In the genomic region with DNA sequence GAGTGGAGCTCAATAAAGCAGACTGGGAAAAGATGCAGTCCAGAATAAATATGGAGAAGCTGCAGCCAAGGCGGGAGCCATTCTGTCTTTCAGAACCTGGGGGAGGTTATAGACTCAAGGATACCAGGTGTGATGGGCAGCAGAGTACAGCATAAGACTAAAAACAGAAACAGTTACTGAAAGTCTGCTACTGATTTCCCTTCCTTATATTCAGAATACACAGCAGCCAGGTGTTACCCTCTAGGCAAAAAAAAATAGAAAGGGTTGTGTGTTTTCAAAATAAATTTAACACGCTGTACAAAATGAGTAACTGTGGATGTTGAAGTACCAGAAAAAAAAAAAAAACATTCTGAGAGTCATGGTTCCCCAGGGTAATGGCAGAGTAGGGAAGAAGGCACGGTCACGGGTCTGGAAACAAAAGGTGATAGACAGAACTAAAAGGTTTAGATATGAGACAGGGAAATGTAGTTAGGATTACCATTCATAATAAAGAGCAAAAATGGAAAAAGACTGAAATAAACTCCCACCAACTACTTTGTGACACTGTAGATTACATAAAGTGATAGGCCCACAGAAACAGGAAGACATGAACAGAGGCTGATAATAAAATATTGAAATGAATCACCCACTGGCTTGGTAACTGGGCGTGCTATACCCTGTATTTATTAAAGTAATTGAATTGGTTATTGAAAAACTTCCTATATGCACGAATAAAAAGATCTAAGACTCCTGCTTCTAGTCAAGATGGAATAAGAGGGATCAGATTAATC, we compare ENCODE assay signal across 10 cellular contexts.
A peak's percentile ranks its signal among the peaks of the same experiment; 100 is the strongest.
DNase-seq lines count a peak whose midpoint lies in the region; ATAC-seq lines count a peak whose summit lies in the region.
"Had no signal": no experiment of that assay in that cellular context is flagged by ENCODE, and none has a peak within 500 bp of the region (broad histone marks: within the 10 kb centered on the region; RNA-seq: fewer than 3 reads in every experiment).

No MANE protein-coding gene starts in this region.

- DNase-seq in stimulated activated CD4-positive, alpha-beta T cell treated with anti-CD3 and anti-CD28 coated beads, Interleukin-12 subunit alpha, Interleukin-12 subunit beta, amount 100 ng/mL, for 4 hours = no peak
- DNase-seq in NCI-H1092 treated with DMSO at 0.1 percent for 48 hours (lab: John Stamatoyannopoulos, UW) = no peak
- no peak for DNase-seq in activated T-cell treated with anti-CD3 and anti-CD28 coated beads, Interleukin-2, amount 50 U/mL, for 48 hours
- DNase-seq: activated CD4-positive, alpha-beta T cell treated with anti-CD3 and anti-CD28 coated beads, Interleukin-2, amount 50 U/mL, for 4 hours; DMS 273 treated with DMSO at 0.1 percent for 48 hours; KG1 had no signal

- no peak overlapping the region for H3K4me3 Mint-ChIP-seq in stimulated activated memory B cell treated with anti-CD40 and anti-IgM and Interleukin-4, amounts not matched to agents 10 μg/mL and 1 μg/mL and 100 μg/mL, for 72 hours

- H3K27me3 Mint-ChIP-seq in stimulated activated memory B cell treated with anti-CD40 and anti-IgM and Interleukin-4, amounts not matched to agents 10 μg/mL and 1 μg/mL and 100 μg/mL, for 72 hours = peaks cover 17% of the 10 kb centered on the region

- ATAC-seq in GM19324 (IDR thresholded peaks at IDR 0.05; ENCODE audit: low FRiP score, unreplicated experiment) (peak; percentile 100), HG02610 (IDR thresholded peaks at IDR 0.05; ENCODE audit: unreplicated experiment) (peak; percentile 99), HG03354 (IDR thresholded peaks at IDR 0.05; ENCODE audit: poor library complexity, severe bottlenecking, unreplicated experiment) (peak; percentile 99)
- ATAC-seq in stimulated activated memory B cell treated with anti-CD40 and anti-IgM and Interleukin-4, amounts not matched to agents 10 μg/mL and 1 μg/mL and 100 μg/mL, for 72 hours = peak; percentile 39

- no peaks in the 10 kb centered on the region for H3K36me3 Mint-ChIP-seq in stimulated activated memory B cell treated with anti-CD40 and anti-IgM and Interleukin-4, amounts not matched to agents 10 μg/mL and 1 μg/mL and 100 μg/mL, for 72 hours

- H3K4me1 Mint-ChIP-seq in stimulated activated memory B cell treated with anti-CD40 and anti-IgM and Interleukin-4, amounts not matched to agents 10 μg/mL and 1 μg/mL and 100 μg/mL, for 72 hours = no peaks in the 10 kb centered on the region

- H3K27ac Mint-ChIP-seq in stimulated activated memory B cell treated with anti-CD40 and anti-IgM and Interleukin-4, amounts not matched to agents 10 μg/mL and 1 μg/mL and 100 μg/mL, for 72 hours = no peak overlapping the region

- peaks cover 8% of the 10 kb centered on the region for H3K9me3 Mint-ChIP-seq in stimulated activated memory B cell treated with anti-CD40 and anti-IgM and Interleukin-4, amounts not matched to agents 10 μg/mL and 1 μg/mL and 100 μg/mL, for 72 hours

Comparison
In these comparisons a context has a peak if more than half of its experiments do, and no peak if none do; other contexts are left out.
1. ATAC-seq: peak in every context shown above with its lines; median percentile 100 in GM19324; 99 in HG02610; 99 in HG03354; 39 in stimulated activated memory B cell treated with anti-CD40 and anti-IgM and Interleukin-4, amounts not matched to agents 10 μg/mL and 1 μg/mL and 100 μg/mL, for 72 hours.